In the genomic region with DNA sequence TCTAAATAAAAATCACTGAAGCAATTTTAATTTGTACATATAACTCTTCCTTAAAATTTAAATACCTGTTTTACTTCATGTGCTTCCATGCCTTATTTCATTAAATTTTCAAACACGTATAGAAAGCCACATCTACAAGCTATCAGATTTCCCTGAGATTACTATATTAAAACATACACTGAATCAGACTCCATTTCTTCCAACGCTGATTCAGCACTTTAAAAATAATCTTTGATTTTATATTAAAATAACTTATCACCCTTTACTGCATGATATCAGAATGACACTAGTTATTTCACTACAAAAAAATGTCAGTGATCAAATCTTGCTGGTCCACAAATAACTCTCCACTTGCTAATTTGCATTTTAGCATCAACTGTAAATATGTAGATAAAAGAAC, we compare ENCODE assay signal across 31 cellular contexts.
"Had no signal": no experiment of that assay in that cellular context is flagged by ENCODE, and none has a peak within 500 bp of the region (broad histone marks: within the 10 kb centered on the region; RNA-seq: fewer than 3 reads in every experiment).

No MANE protein-coding gene starts in this region.

- H3K27ac ChIP-seq: neural progenitor cell, ovary, parathyroid adenoma, psoas muscle, skin epidermis, spleen, suprapubic skin, testis, tibial artery, transverse colon, upper lobe of right lung, uterus had no signal

- H3K27me3 Mint-ChIP-seq: progenitor cell of endocrine pancreas; stimulated activated memory B cell treated with anti-CD40 and anti-IgM and Interleukin-4, amounts not matched to agents 10 μg/mL and 1 μg/mL and 100 μg/mL, for 72 hours; stimulated activated naive CD8-positive, alpha-beta T cell treated with anti-CD3 and anti-CD28 coated beads, Interleukin-15, amount 100 ng/mL, for 72 hours; type B pancreatic cell had no signal

- H3K27ac Mint-ChIP-seq: natural killer cell; nephron; neural progenitor cell; progenitor cell of endocrine pancreas; stimulated activated memory B cell treated with anti-CD40 and anti-IgM and Interleukin-4, amounts not matched to agents 10 μg/mL and 1 μg/mL and 100 μg/mL, for 72 hours; stimulated activated naive CD8-positive, alpha-beta T cell treated with anti-CD3 and anti-CD28 coated beads, Interleukin-15, amount 100 ng/mL, for 72 hours; type B pancreatic cell had no signal

- H2AFZ ChIP-seq: neural progenitor cell, parathyroid adenoma had no signal

- H3K4me3 ChIP-seq: neural progenitor cell, ovary, psoas muscle, skin epidermis, smooth muscle cell, spleen, suprapubic skin, testis, tibial artery, transverse colon, upper lobe of right lung, uterus had no signal

- H3K4me1 ChIP-seq: neural progenitor cell, parathyroid adenoma, psoas muscle, spleen, suprapubic skin, testis, tibial artery, transverse colon, upper lobe of right lung, uterus had no signal

- H3K4me1 Mint-ChIP-seq: natural killer cell; nephron; neural progenitor cell; stimulated activated memory B cell treated with anti-CD40 and anti-IgM and Interleukin-4, amounts not matched to agents 10 μg/mL and 1 μg/mL and 100 μg/mL, for 72 hours; stimulated activated naive CD8-positive, alpha-beta T cell treated with anti-CD3 and anti-CD28 coated beads, Interleukin-15, amount 100 ng/mL, for 72 hours had no signal

- DNase-seq: natural killer cell; occipital lobe; ovary; posterior cingulate gyrus; psoas muscle; right cardiac atrium; spleen; stimulated activated CD4-positive, alpha-beta T cell treated with anti-CD3 and anti-CD28 coated beads, Interleukin-12 subunit alpha, Interleukin-12 subunit beta, amount 100 ng/mL, for 4 hours; stimulated activated CD4-positive, alpha-beta T cell treated with anti-CD3 and anti-CD28 coated beads, Interleukin-1b, Interleukin-23, amount 100 ng/mL, for 48 hours; stimulated activated CD4-positive, alpha-beta T cell treated with anti-CD3 and anti-CD28 coated beads, Interleukin-4, amount 100 ng/mL, for 1 hour; stimulated activated CD4-positive, alpha-beta T cell treated with anti-CD3 and anti-CD28 coated beads, Interleukin-4, amount 100 ng/mL, for 4 hours; stimulated activated CD8-positive, alpha-beta memory T cell treated with anti-CD3 and anti-CD28 coated beads, Interleukin-4, amount 100 ng/mL, for 48 hours; stimulated activated naive CD4-positive, alpha-beta T cell; stimulated activated naive CD8-positive, alpha-beta T cell treated with anti-CD3 and anti-CD28 coated beads, Interleukin-15, amount 100 ng/mL, for 72 hours; stimulated activated naive CD8-positive, alpha-beta T cell treated with anti-CD3 and anti-CD28 coated beads, Interleukin-15, Interleukin-2, amounts not matched to agents 100 U/mL and 50 U/mL, for 24 hours; substantia nigra; testis; tibial artery; transverse colon; upper lobe of right lung; uterus had no signal

- H3K36me3 ChIP-seq: neural progenitor cell, ovary, spleen, suprapubic skin, tibial artery, transverse colon, upper lobe of right lung, uterus had no signal

- H3K9ac ChIP-seq: neural progenitor cell, parathyroid adenoma had no signal

- H3K27me3 ChIP-seq: neural progenitor cell, ovary, spleen, suprapubic skin, testis, tibial artery, transverse colon, upper lobe of right lung, uterus had no signal

- H3K79me2 ChIP-seq: parathyroid adenoma had no signal

- H3K4me3 Mint-ChIP-seq: natural killer cell; nephron; neural progenitor cell; stimulated activated memory B cell treated with anti-CD40 and anti-IgM and Interleukin-4, amounts not matched to agents 10 μg/mL and 1 μg/mL and 100 μg/mL, for 72 hours; stimulated activated naive CD8-positive, alpha-beta T cell treated with anti-CD3 and anti-CD28 coated beads, Interleukin-15, amount 100 ng/mL, for 72 hours; type B pancreatic cell had no signal

- H3K9me3 ChIP-seq: ovary, psoas muscle, spleen, suprapubic skin, testis, tibial artery, transverse colon, upper lobe of right lung, uterus had no signal

- H3K36me3 Mint-ChIP-seq: natural killer cell; neural progenitor cell; stimulated activated memory B cell treated with anti-CD40 and anti-IgM and Interleukin-4, amounts not matched to agents 10 μg/mL and 1 μg/mL and 100 μg/mL, for 72 hours; type B pancreatic cell had no signal

- H3K9me3 Mint-ChIP-seq: natural killer cell; nephron; neural progenitor cell; stimulated activated memory B cell treated with anti-CD40 and anti-IgM and Interleukin-4, amounts not matched to agents 10 μg/mL and 1 μg/mL and 100 μg/mL, for 72 hours; stimulated activated naive CD8-positive, alpha-beta T cell treated with anti-CD3 and anti-CD28 coated beads, Interleukin-15, amount 100 ng/mL, for 72 hours; type B pancreatic cell had no signal

- ATAC-seq: natural killer cell; psoas muscle; right cardiac atrium; sciatic nerve; stimulated activated memory B cell treated with anti-CD40 and anti-IgM and Interleukin-4, amounts not matched to agents 10 μg/mL and 1 μg/mL and 100 μg/mL, for 72 hours; stimulated activated naive CD8-positive, alpha-beta T cell treated with anti-CD3 and anti-CD28 coated beads, Interleukin-15, amount 100 ng/mL, for 72 hours; stimulated activated naive CD8-positive, alpha-beta T cell treated with anti-CD3 and anti-CD28 coated beads, Interleukin-15, Interleukin-2, amounts not matched to agents 100 U/mL and 50 U/mL, for 24 hours; upper lobe of right lung had no signal

- H3K4me2 ChIP-seq: neural progenitor cell, smooth muscle cell had no signal
